ENCODE assay signal across 10 cellular contexts in the genomic region with DNA sequence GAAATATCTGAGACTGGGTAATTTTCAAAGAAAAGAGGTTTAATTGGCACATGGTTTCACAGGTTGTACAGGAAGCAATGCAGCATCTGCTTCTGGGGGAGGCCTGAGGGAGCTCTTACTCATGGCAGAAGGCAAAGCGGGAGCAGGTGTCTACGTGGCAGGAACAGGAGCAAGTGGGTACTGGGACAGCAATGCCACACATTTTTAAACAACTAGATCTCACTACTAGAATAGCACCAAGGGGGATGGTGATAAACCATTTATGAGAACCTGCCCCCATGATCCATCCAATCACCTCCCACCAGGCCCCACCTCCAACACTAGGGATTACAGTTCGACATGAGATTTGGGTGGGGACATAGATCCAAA.
A peak's percentile ranks its signal among the peaks of the same experiment; 100 is the strongest.
DNase-seq lines count a peak whose midpoint lies in the region; ATAC-seq and TF ChIP-seq lines count a peak whose summit lies in the region.
"Had no signal": no experiment of that assay in that cellular context is flagged by ENCODE, and none has a peak within 500 bp of the region (broad histone marks: within the 10 kb centered on the region; RNA-seq: fewer than 3 reads in every experiment).

No MANE protein-coding gene starts in this region.

- H3K27ac Mint-ChIP-seq in activated T-cell treated with anti-CD3 and anti-CD28 coated beads, Interleukin-2, amount 50 U/mL, for 24 hours = peak overlapping the region; percentile 100
- no peak overlapping the region for H3K27ac Mint-ChIP-seq in nephron progenitor cell

- peaks cover 54% of the 10 kb centered on the region for H3K4me1 Mint-ChIP-seq in activated T-cell treated with anti-CD3 and anti-CD28 coated beads, Interleukin-2, amount 50 U/mL, for 24 hours (ENCODE audit: low read depth)
- H3K4me1 Mint-ChIP-seq in nephron progenitor cell = peaks cover 29% of the 10 kb centered on the region

- no peaks in the 10 kb centered on the region for H3K27me3 Mint-ChIP-seq in activated T-cell treated with anti-CD3 and anti-CD28 coated beads, Interleukin-2, amount 50 U/mL, for 24 hours
- H3K27me3 Mint-ChIP-seq in nephron progenitor cell (ENCODE audit: low read depth, poor library complexity) = peaks cover 7% of the 10 kb centered on the region

- TF ChIP-seq CTCF in nephron progenitor cell (IDR thresholded peaks at IDR 0.05) = no peak

- ATAC-seq in GM19438 (IDR thresholded peaks at IDR 0.05; ENCODE audit: low read depth, unreplicated experiment) = peak; percentile 31
- peak; percentile 22 for ATAC-seq in HG02970 (IDR thresholded peaks at IDR 0.05; ENCODE audit: low FRiP score, unreplicated experiment)
- ATAC-seq: gastroesophageal sphincter had no signal

- peak; percentile 65 for DNase-seq in activated T-cell treated with anti-CD3 and anti-CD28 coated beads, Interleukin-2, amount 50 U/mL, for 24 hours
- peak in 3 of 4 experiments; percentile 7 to 17 (median 17) for DNase-seq in stimulated activated CD4-positive, alpha-beta T cell treated with anti-CD3 and anti-CD28 coated beads, Interleukin-1b, Interleukin-23, amount 100 ng/mL, for 24 hours (ENCODE audit: low read depth in 4 of 4, low spot score in 1 of 4)
- no peak for DNase-seq in NCI-H2171 (lab: John Stamatoyannopoulos, UW)
- no peak for DNase-seq in nephron progenitor cell
- DNase-seq in effector CD8-positive, alpha-beta T cell (lab: John Stamatoyannopoulos, UW) = no peak
- no peak for DNase-seq in DMS114 treated with DMSO at 0.1 percent for 48 hours (lab: John Stamatoyannopoulos, UW; ENCODE audit: unreplicated experiment)

- peaks cover 9% of the 10 kb centered on the region for H3K9me3 Mint-ChIP-seq in activated T-cell treated with anti-CD3 and anti-CD28 coated beads, Interleukin-2, amount 50 U/mL, for 24 hours
- no peaks in the 10 kb centered on the region for H3K9me3 Mint-ChIP-seq in nephron progenitor cell

- H3K36me3 Mint-ChIP-seq in activated T-cell treated with anti-CD3 and anti-CD28 coated beads, Interleukin-2, amount 50 U/mL, for 24 hours (ENCODE audit: low read depth) = peaks cover 10% of the 10 kb centered on the region
- H3K36me3 Mint-ChIP-seq in nephron progenitor cell (ENCODE audit: low read depth) = no peaks in the 10 kb centered on the region

- H3K4me3 Mint-ChIP-seq in activated T-cell treated with anti-CD3 and anti-CD28 coated beads, Interleukin-2, amount 50 U/mL, for 24 hours = peak overlapping the region; percentile 46
- H3K4me3 Mint-ChIP-seq in nephron progenitor cell = no peak overlapping the region
- H3K4me3 Mint-ChIP-seq: neural crest cell had no signal

Comparison
In these comparisons a context has a peak if more than half of its experiments do, and no peak if none do; other contexts are left out.
1. DNase-seq: peak in activated T-cell treated with anti-CD3 and anti-CD28 coated beads, Interleukin-2, amount 50 U/mL, for 24 hours (single experiment) and stimulated activated CD4-positive, alpha-beta T cell treated with anti-CD3 and anti-CD28 coated beads, Interleukin-1b, Interleukin-23, amount 100 ng/mL, for 24 hours (3 of 4); none in NCI-H2171 (single experiment), nephron progenitor cell (single experiment), effector CD8-positive, alpha-beta T cell (single experiment) and DMS114 treated with DMSO at 0.1 percent for 48 hours (single experiment).